Comparison of ENCODE assay signal across 25 cellular contexts in the genomic region with DNA sequence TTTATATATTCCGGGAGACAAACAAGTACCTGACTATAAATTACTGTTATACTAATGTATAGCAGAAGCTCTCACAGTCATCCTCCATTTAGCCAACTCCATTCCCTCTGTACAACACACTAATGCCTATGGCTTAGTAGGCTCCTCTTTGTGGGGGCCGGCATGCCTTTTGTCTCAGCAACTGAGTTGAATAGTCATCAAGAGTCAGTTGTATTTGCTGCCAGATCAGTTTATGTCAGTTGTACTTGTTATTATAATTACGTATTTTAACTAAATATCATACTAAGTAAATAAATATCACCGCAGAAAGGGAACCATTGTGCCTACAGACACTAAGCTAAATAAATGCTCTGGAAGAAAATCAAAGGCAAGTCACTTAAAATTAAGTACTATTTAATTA.
"Had no signal": no experiment of that assay in that cellular context is flagged by ENCODE, and none has a peak within 500 bp of the region (broad histone marks: within the 10 kb centered on the region; RNA-seq: fewer than 3 reads in every experiment).

No MANE protein-coding gene starts in this region.

- H3K27ac ChIP-seq: coronary artery, esophagus muscularis mucosa, lower lobe of right lung, pancreas, right lobe of liver, stomach, thyroid gland had no signal

- H3K4me1 ChIP-seq: esophagus muscularis mucosa, lower lobe of right lung, pancreas, right lobe of liver, stomach, thyroid gland had no signal

- H3K27me3 Mint-ChIP-seq: naive thymus-derived CD8-positive, alpha-beta T cell had no signal

- H3K9me3 ChIP-seq: esophagus muscularis mucosa, lower lobe of right lung, pancreas, right lobe of liver, stomach, thyroid gland had no signal

- H3K27me3 ChIP-seq: esophagus muscularis mucosa, pancreas, right lobe of liver, stomach, thyroid gland had no signal

- H3K9me3 Mint-ChIP-seq: immature natural killer cell; naive thymus-derived CD8-positive, alpha-beta T cell; nephron progenitor cell had no signal

- H3K4me1 Mint-ChIP-seq: immature natural killer cell, nephron progenitor cell had no signal

- H3K4me3 Mint-ChIP-seq: immature natural killer cell; naive thymus-derived CD8-positive, alpha-beta T cell; nephron progenitor cell had no signal

- FAIRE-seq: endothelial cell of umbilical vein, frontal cortex, keratinocyte, pancreas, small intestine had no signal

- H3K27ac Mint-ChIP-seq: immature natural killer cell, nephron progenitor cell had no signal

- H3K36me3 ChIP-seq: pancreas, thyroid gland had no signal

- DNase-seq: dermis blood vessel endothelial cell; effector memory CD4-positive, alpha-beta T cell; hypothalamus; immature natural killer cell; left ventricle myocardium superior; lower lobe of right lung; naive thymus-derived CD8-positive, alpha-beta T cell; nephron progenitor cell; occipital lobe; pancreas; retina; right lobe of liver; small intestine; stimulated activated CD4-positive, alpha-beta T cell treated with anti-CD3 and anti-CD28 coated beads, Interleukin-15, amount 100 ng/mL, for 24 hours; stimulated activated CD4-positive, alpha-beta T cell treated with anti-CD3 and anti-CD28 coated beads, Interleukin-2, amount 100 ng/mL, for 48 hours; stimulated activated CD8-positive, alpha-beta memory T cell treated with anti-CD3 and anti-CD28 coated beads, Interleukin-4, amount 100 ng/mL, for 48 hours; stimulated activated naive CD4-positive, alpha-beta T cell treated with Interleukin-2 at 50 U/mL for 16 hours; stomach; thyroid gland; trophoblast cell had no signal

- H3K4me3 ChIP-seq: coronary artery, esophagus muscularis mucosa, lower lobe of right lung, pancreas, right lobe of liver, stomach, thyroid gland had no signal
